Comparison of ENCODE assay signal across 8 cellular contexts in the genomic region with DNA sequence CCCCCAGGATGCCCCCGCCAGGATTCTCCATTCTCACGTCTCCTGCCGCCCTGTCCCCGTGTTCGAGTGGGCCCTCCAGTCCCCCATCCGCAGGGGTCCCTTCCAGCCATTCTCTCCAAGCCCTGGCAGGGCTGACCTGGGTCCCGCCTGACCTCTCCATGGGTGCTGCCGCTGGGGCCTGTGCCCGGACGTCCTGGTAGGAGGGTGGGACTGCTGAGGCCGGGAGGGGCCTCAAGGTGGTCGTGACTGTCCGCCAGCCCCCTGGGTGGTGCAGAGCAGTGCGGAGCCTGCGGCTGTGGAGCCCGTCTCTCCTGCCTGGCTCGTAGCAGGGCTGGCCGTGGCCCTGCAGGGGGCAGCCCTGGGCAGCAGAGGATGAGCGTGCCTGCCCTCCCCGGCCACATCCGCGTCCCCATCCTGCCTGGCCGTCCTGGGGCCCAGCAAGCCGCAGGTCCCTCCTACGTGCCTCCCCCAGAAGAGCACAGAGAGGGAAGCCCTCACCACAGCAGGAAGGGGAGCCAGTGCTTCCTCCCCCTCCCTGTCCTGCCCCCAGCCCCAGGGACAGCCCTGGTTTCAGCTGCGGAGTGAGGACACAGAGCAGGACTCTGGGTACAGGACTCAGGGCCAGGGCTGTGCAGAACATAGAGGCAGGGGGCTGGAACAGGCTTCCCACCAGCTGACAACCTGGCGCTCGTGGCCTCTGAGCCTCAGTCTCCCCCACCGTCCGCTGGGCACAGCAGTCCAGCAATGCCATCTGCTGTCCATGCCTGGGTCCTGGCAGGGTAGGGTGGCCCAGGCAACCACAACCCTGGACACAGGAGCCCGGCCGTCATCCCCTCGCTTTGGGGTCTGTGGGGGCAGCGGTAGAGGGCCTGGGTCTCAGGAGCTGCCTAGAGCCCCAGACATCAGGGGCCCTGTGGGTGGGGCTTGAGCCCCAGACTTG. TPM values are rescaled to one million over a fixed set of nuclear protein-coding genes. Genes with fewer than 3 reads are reported as not detected.
DNase-seq lines count a peak whose midpoint lies in the region; ATAC-seq and TF ChIP-seq lines count a peak whose summit lies in the region.

No MANE protein-coding gene starts in this region.

- TF ChIP-seq CTCF in GM10248 (IDR thresholded peaks at IDR 0.05; ENCODE audit: control extremely low read depth, extremely low read depth, low read depth, missing control alignments) (peak; percentile 83), HL-60 (IDR thresholded peaks at IDR 0.05; ENCODE audit: insufficient read depth, low read length) (peak; percentile 56), gastrocnemius medialis (IDR thresholded peaks at IDR 0.05 in 4 of 5, conservative IDR thresholded peaks at IDR 0.05 in 1 of 5) (peak; percentile 25 to 76 (median 63))

- no peak for TF ChIP-seq POLR2A in gastrocnemius medialis (IDR thresholded peaks at IDR 0.05)

- DNase-seq in GM10248 (ENCODE audit: extremely low spot score) (peak; percentile 87), HL-60 (ENCODE audit: low read depth in 1 of 2, low spot score in 1 of 2) (peak; percentile 74 to 86), SW480 (ENCODE audit: low spot score) (peak; percentile 75), left cardiac atrium (peak; percentile 76), gastrocnemius medialis (no peak), DMS79 treated with DMSO at 0.1 percent for 48 hours (lab: John Stamatoyannopoulos, UW) (no peak)
- peak; percentile 8 for DNase-seq in activated naive CD8-positive, alpha-beta T cell treated with anti-CD3 and anti-CD28 coated beads, Interleukin-2, amount 50 U/mL, for 16 hours (ENCODE audit: low read depth, low spot score)

- peaks cover 13 to 14% of the 10 kb centered on the region in 2 donors for H3K4me1 ChIP-seq in gastrocnemius medialis

- no peak overlapping the region for H3K27ac ChIP-seq in HL-60 (replicated peaks)
- no peak overlapping the region for H3K27ac ChIP-seq in gastrocnemius medialis

- H3K9me3 ChIP-seq in gastrocnemius medialis, result no peaks in the 10 kb centered on the region

- CTCF ChIA-PET in GM10248 (lab: Yijun Ruan, JAX), result interaction anchor here (1.0 to 7.3 kb wide), 4 partner anchors 8 to 210 kb away, joined by 3 to 57 read pairs (median 4); no protein-coding TSS in a partner anchor

- no peaks in the 10 kb centered on the region for H3K36me3 ChIP-seq in gastrocnemius medialis

- in situ Hi-C loops in gastrocnemius medialis (cut with MboI; ENCODE audit: low sequenced_read_pairs in 4 of 4), result no loop called here

- intact Hi-C loops in left cardiac atrium (cut with DNase I) (loop anchor here in 1 of 2 donors (10.0 kb wide), 1 partner anchor 207 kb away; a partner anchor contains a TSS), gastrocnemius medialis (cut with DNase I; ENCODE audit: low total_unique reads) (loop anchor here (5.0 kb wide), 2 partner anchors 80 to 205 kb away; a partner anchor contains a TSS)

- ATAC-seq in left cardiac atrium (peak; percentile 85 to 88), gastrocnemius medialis (peak; percentile 28 to 37), GM21737 (IDR thresholded peaks at IDR 0.05; ENCODE audit: unreplicated experiment) (no peak)

- H3K27me3 ChIP-seq in HL-60 (ENCODE audit: insufficient read depth, poor library complexity, severe bottlenecking), result no peaks in the 10 kb centered on the region
- H3K27me3 ChIP-seq in gastrocnemius medialis, result peaks cover 32 to 60% (median 35%) of the 10 kb centered on the region in 3 donors

- H3K4me3 ChIP-seq in HL-60 (replicated peaks; ENCODE audit: insufficient read depth, low read length) (no peak overlapping the region), gastrocnemius medialis (no peak overlapping the region)

- POLR2A ChIA-PET in GM10248 (lab: Yijun Ruan, JAX), result no interaction called here

RNA-seq across cellular contexts. Expression of a gene that starts 1.5 kb away (rescaled TPM):
- total RNA-seq in left cardiac atrium (not detected), gastrocnemius medialis (not detected)

RNA-seq across cellular contexts. Expression of a gene that starts 41.9 kb away (rescaled TPM):
- total RNA-seq in left cardiac atrium (1 to 10 TPM; 8.7 to 9.2 TPM), gastrocnemius medialis (1 to 10 TPM; 1.0 to 5.9 (median 1.7) TPM)

Comparison
In these comparisons a context has a peak if more than half of its experiments do, and no peak if none do; other contexts are left out.
1. DNase-seq: peak in GM10248 (single experiment), HL-60 (2 of 2), SW480 (single experiment), activated naive CD8-positive, alpha-beta T cell treated with anti-CD3 and anti-CD28 coated beads, Interleukin-2, amount 50 U/mL, for 16 hours (single experiment) and left cardiac atrium (single experiment); none in gastrocnemius medialis (0 of 2) and DMS79 treated with DMSO at 0.1 percent for 48 hours (single experiment).
2. Peak in every context shown above with its lines, with median percentiles within 50 percentile points of each other: CTCF ChIP-seq.